Comparison of ENCODE assay signal across 32 cellular contexts in genomic region chr6:74167506-74167905, GRCh38.
"Had no signal": no experiment of that assay in that cellular context is flagged by ENCODE, and none has a peak within 500 bp of the region (broad histone marks: within the 10 kb centered on the region; RNA-seq: fewer than 3 reads in every experiment).

No MANE protein-coding gene starts in this region.

- H3K27ac ChIP-seq: brain microvascular endothelial cell, VCaP had no signal

- DNase-seq: activated B cell treated with CpG ODN at 0.5 μM for 24 hours; activated CD4-positive, alpha-beta memory T cell treated with anti-CD3 and anti-CD28 coated beads for 36 hours; activated CD4-positive, alpha-beta T cell treated with anti-CD3 and anti-CD28 coated beads for 4 hours; activated CD4-positive, alpha-beta T cell treated with anti-CD3 and anti-CD28 coated beads, Interleukin-2, amount 50 U/mL, for 1 hour; activated CD4-positive, CD25-positive, alpha-beta regulatory T cell treated with anti-CD3 and anti-CD28 coated beads, Interleukin-2, amount 50 U/mL, for 72 hours; activated CD8-positive, alpha-beta memory T cell treated with anti-CD3 and anti-CD28 coated beads for 24 hours; activated CD8-positive, alpha-beta memory T cell treated with anti-CD3 and anti-CD28 coated beads, Interleukin-2, amount 10 ng/mL, durations not matched to agents 7 days and 5 days; activated CD8-positive, alpha-beta memory T cell treated with anti-CD3 and anti-CD28 coated beads, Interleukin-2, amount 50 U/mL, for 48 hours; activated effector memory CD4-positive, alpha-beta T cell treated with Interleukin-2 at 50 U/mL for 16 hours; activated naive CD4-positive, alpha-beta T cell treated with anti-CD3 and anti-CD28 coated beads, Interleukin-2, amount 10 ng/mL, durations not matched to agents 7 days and 5 days; activated naive CD8-positive, alpha-beta T cell treated with anti-CD3 and anti-CD28 coated beads, Interleukin-2, amount 50 U/mL, for 24 hours; activated T-cell treated with anti-CD3 and anti-CD28 coated beads, Interleukin-2, amount 50 U/mL, for 48 hours; amniotic stem cell; aorta; brain microvascular endothelial cell; Karpas-422; KBM-7; NCI-H1092; NCI-H1436 treated with DMSO at 0.1 percent for 48 hours; NCI-H1694 treated with DMSO at 0.1 percent for 48 hours; NCI-H2029; NCI-H345; NCI-H524 treated with DMSO at 0.1 percent for 48 hours; RPMI8226; SIG-M5; SW 1271; T-helper 1 cell; T-helper 2 cell; T-helper 9 cell had no signal

- H3K36me3 ChIP-seq: brain microvascular endothelial cell had no signal

- ATAC-seq: activated CD8-positive, alpha-beta memory T cell treated with anti-CD3 and anti-CD28 coated beads, Interleukin-2, amount 10 ng/mL, durations not matched to agents 7 days and 5 days; activated naive CD8-positive, alpha-beta T cell treated with anti-CD3 and anti-CD28 coated beads, Interleukin-2, amount 50 U/mL, for 24 hours; Panc1; SK-N-SH treated with all-trans-retinoic acid at 6 μM for 48 hours had no signal

- H3K27me3 ChIP-seq: brain microvascular endothelial cell had no signal
